ENCODE assay signal across 26 cellular contexts in genomic region chr12:121942145-121942718, GRCh38. TPM values are rescaled to one million over a fixed set of nuclear protein-coding genes. Genes with fewer than 3 reads are reported as not detected.
A peak's percentile ranks its signal among the peaks of the same experiment; 100 is the strongest.
DNase-seq lines count a peak whose midpoint lies in the region; ATAC-seq, FAIRE-seq and TF ChIP-seq lines count a peak whose summit lies in the region.
"Had no signal": no experiment of that assay in that cellular context is flagged by ENCODE, and none has a peak within 500 bp of the region (broad histone marks: within the 10 kb centered on the region; RNA-seq: fewer than 3 reads in every experiment).

No MANE protein-coding gene starts in this region.

- WGBS in endodermal cell (ENCODE audit: insufficient coverage in 1 of 2, insufficient read length in 1 of 2), 2 experiments, result 93 to 96% methylated on average over 11 to 15 of the region's 15 CpGs

- no peaks in the 10 kb centered on the region for H3K9me1 ChIP-seq in keratinocyte (ENCODE audit: control insufficient read depth, extremely low read depth, insufficient read depth, low read length)

- H3K9me3 ChIP-seq in AG04450 (ENCODE audit: control insufficient read depth, insufficient read depth, low read length) (peaks cover 5% of the 10 kb centered on the region; the same call in 1 of the 2 replicates), endodermal cell (ENCODE audit: control insufficient read depth, low read length) (peaks cover 18% of the 10 kb centered on the region), keratinocyte (ENCODE audit: control insufficient read depth, low read depth, low read length) (no peaks in the 10 kb centered on the region)
- H3K9me3 ChIP-seq: esophagus squamous epithelium had no signal

- POLR2A ChIA-PET in AG04450 (lab: Yijun Ruan, JAX), result no interaction called here

- H3K27me3 Mint-ChIP-seq in endodermal cell (ENCODE audit: insufficient read depth), result no peaks in the 10 kb centered on the region
- H3K27me3 Mint-ChIP-seq: activated naive CD8-positive, alpha-beta T cell had no signal

- H3K79me2 ChIP-seq in keratinocyte (ENCODE audit: control insufficient read depth, insufficient read depth, low read length), result no peaks in the 10 kb centered on the region

- H3K4me1 Mint-ChIP-seq in endodermal cell, result peaks cover 13% of the 10 kb centered on the region
- H3K4me1 Mint-ChIP-seq: CD4-positive, CD25-positive, alpha-beta regulatory T cell had no signal

- no peak overlapping the region for H3K4me3 ChIP-seq in AG04450 (ENCODE audit: low read depth, low read length)
- H3K4me3 ChIP-seq in endodermal cell (ENCODE audit: low read length), result no peak overlapping the region
- peak overlapping the region in 1 of 3 experiments; percentile 18 for H3K4me3 ChIP-seq in keratinocyte (ENCODE audit: control insufficient read depth in 2 of 3, extremely low read depth in 1 of 3, insufficient read depth in 2 of 3, low read depth in 1 of 3, low read length in 3 of 3)
- H3K4me3 ChIP-seq: esophagus squamous epithelium, GM23338 had no signal

- H3K27ac ChIP-seq in AG04450 (ENCODE audit: low read depth, low read length) (peak overlapping the region; percentile 75), endodermal cell (ENCODE audit: low read depth, low read length) (no peak overlapping the region), keratinocyte (ENCODE audit: control insufficient read depth, insufficient read depth, low read length) (peak overlapping the region; percentile 99)
- H3K27ac ChIP-seq: esophagus squamous epithelium, KMS-11 had no signal

- H3K9ac ChIP-seq in endodermal cell (ENCODE audit: extremely low read depth, low read length, poor library complexity, severe bottlenecking) (no peak overlapping the region), keratinocyte (ENCODE audit: control insufficient read depth, extremely low read depth, insufficient read depth, low read length) (peak overlapping the region; percentile 76)
- H3K9ac ChIP-seq: KMS-11 had no signal

- H3K27me3 ChIP-seq in AG04450 (ENCODE audit: control insufficient read depth, insufficient read depth, low read length), result no peaks in the 10 kb centered on the region
- H3K27me3 ChIP-seq in endodermal cell (ENCODE audit: control insufficient read depth, insufficient read depth, low read length, poor library complexity, severe bottlenecking), result no peaks in the 10 kb centered on the region
- no peaks in the 10 kb centered on the region for H3K27me3 ChIP-seq in keratinocyte (ENCODE audit: control insufficient read depth, extremely low read depth, insufficient read depth, low read length)
- H3K27me3 ChIP-seq: esophagus squamous epithelium had no signal

- no peak for ATAC-seq in HG02870 (IDR thresholded peaks at IDR 0.05; ENCODE audit: unreplicated experiment)
- no peak for ATAC-seq in GM18867 (IDR thresholded peaks at IDR 0.05; ENCODE audit: unreplicated experiment)
- ATAC-seq in HG02588 (IDR thresholded peaks at IDR 0.05; ENCODE audit: unreplicated experiment), result no peak
- ATAC-seq: GM23338, Right ventricle myocardium inferior had no signal

- TF ChIP-seq CTCF in AG04450 (IDR thresholded peaks at IDR 0.05; ENCODE audit: low read depth, low read length), result no peak
- no peak for TF ChIP-seq CTCF in endodermal cell (conservative IDR thresholded peaks at IDR 0.05)
- TF ChIP-seq CTCF in keratinocyte (optimal IDR thresholded peaks at IDR 0.05 in 1 of 3, IDR thresholded peaks at IDR 0.05 in 1 of 3, conservative IDR thresholded peaks at IDR 0.05 in 1 of 3; ENCODE audit: extremely low read depth in 1 of 3, insufficient read depth in 2 of 3, low read length in 3 of 3), result peak in 1 of 3 experiments; percentile 19

- H3K4me1 ChIP-seq in endodermal cell (ENCODE audit: control insufficient read depth, insufficient read depth, low read length), result no peaks in the 10 kb centered on the region
- peaks cover 40% of the 10 kb centered on the region for H3K4me1 ChIP-seq in keratinocyte (ENCODE audit: control insufficient read depth, extremely low read depth, insufficient read depth, low read length)

- H3K4me2 ChIP-seq in keratinocyte (ENCODE audit: control insufficient read depth, extremely low read depth, insufficient read depth, low read depth, low read length), result peak overlapping the region; percentile 70
- H3K4me2 ChIP-seq: GM23338, KMS-11 had no signal

- peak; percentile 36 for DNase-seq in AG04450 (ENCODE audit: low read depth, low spot score)
- peak; percentile 86 for DNase-seq in SK-MEL-5 (ENCODE audit: low read depth, low spot score)
- DNase-seq in endodermal cell, result peak; percentile 36
- DNase-seq in keratinocyte (ENCODE audit: low read depth, low spot score), result no peak
- DNase-seq in COR-L47 (lab: John Stamatoyannopoulos, UW), result no peak
- DNase-seq: activated CD4-positive, alpha-beta T cell treated with anti-CD3 and anti-CD28 coated beads for 4 hours; caudate nucleus; CD4-positive, CD25-positive, alpha-beta regulatory T cell; DMS 273 treated with DMSO at 0.1 percent for 48 hours; esophagus squamous epithelium; immature natural killer cell; MV-4-11; NCI-H1694; NCI-H2171 treated with DMSO at 0.1 percent for 48 hours; stimulated activated CD4-positive, alpha-beta T cell treated with anti-CD3 and anti-CD28 coated beads, Interleukin-15, amount 100 ng/mL, for 24 hours; substantia nigra had no signal

- FAIRE-seq in keratinocyte (lab: Jason Lieb, UNC), result peak; percentile 99
- FAIRE-seq: GM12891, TTC549 had no signal

- no peak overlapping the region for H2AFZ ChIP-seq in keratinocyte (ENCODE audit: control insufficient read depth, low read length)
- H2AFZ ChIP-seq: GM23338 had no signal

- dilution Hi-C loops in keratinocyte (cut with MboI; ENCODE audit: extremely low pct_ligation_motif_present, low sequenced_read_pairs), result no loop called here

- H4K20me1 ChIP-seq in keratinocyte (ENCODE audit: control insufficient read depth, extremely low read depth, insufficient read depth, low read length), result no peaks in the 10 kb centered on the region

- H3K36me3 ChIP-seq in endodermal cell (ENCODE audit: control insufficient read depth, insufficient read depth, low read length) (peaks cover 5% of the 10 kb centered on the region), keratinocyte (ENCODE audit: control insufficient read depth in 2 of 2, extremely low read depth in 1 of 2, insufficient read depth in 2 of 2, low read length in 2 of 2) (peaks cover 2 to 14% of the 10 kb centered on the region in 2 experiments)

- peaks cover 17% of the 10 kb centered on the region for H3K9me3 Mint-ChIP-seq in endodermal cell
- H3K9me3 Mint-ChIP-seq: activated T-helper 1 cell treated with anti-CD3 and anti-CD28 coated beads, Interleukin-12 subunit alpha, Interleukin-12 subunit beta, Interleukin-2, Interleukin-4 antibody, amounts not matched to agents 30 ng/mL and 10 ng/mL and 1 ng/mL, durations not matched to agents 14 hours and 24 hours and 36 hours had no signal

- in situ Hi-C loops in SK-MEL-5 (cut with HindIII; ENCODE audit: low pct_unique_long_range_greater_than_20kb, low sequenced_read_pairs), result no loop called here

- peaks cover 15% of the 10 kb centered on the region for H3K36me3 Mint-ChIP-seq in endodermal cell (ENCODE audit: low read depth)

- no peak overlapping the region for H3K4me3 Mint-ChIP-seq in endodermal cell
- H3K4me3 Mint-ChIP-seq: activated naive CD8-positive, alpha-beta T cell; activated T-helper 1 cell treated with anti-CD3 and anti-CD28 coated beads, Interleukin-12 subunit alpha, Interleukin-12 subunit beta, Interleukin-2, Interleukin-4 antibody, amounts not matched to agents 30 ng/mL and 10 ng/mL and 1 ng/mL, durations not matched to agents 14 hours and 24 hours and 36 hours; CD4-positive, CD25-positive, alpha-beta regulatory T cell; GM23338; immature natural killer cell had no signal

- CTCF ChIA-PET in AG04450 (lab: Charles Lee), result no interaction called here

- H3K27ac Mint-ChIP-seq in endodermal cell, result no peak overlapping the region
- H3K27ac Mint-ChIP-seq: activated naive CD8-positive, alpha-beta T cell; activated T-helper 1 cell treated with anti-CD3 and anti-CD28 coated beads, Interleukin-12 subunit alpha, Interleukin-12 subunit beta, Interleukin-2, Interleukin-4 antibody, amounts not matched to agents 30 ng/mL and 10 ng/mL and 1 ng/mL, durations not matched to agents 14 hours and 24 hours and 36 hours; GM23338 had no signal

RNA-seq across cellular contexts. Expression of gene CFAP251, which starts 23.8 kb away (rescaled TPM):
- polyA plus RNA-seq in AG04450 (2011; rRNA removed), result 16.0 and 16.1 TPM in 2 replicates
- polyA minus RNA-seq in AG04450 (2011; rRNA and poly(A)+ RNA removed), result 10.9 and 15.1 TPM in 2 replicates
- total RNA-seq in SK-MEL-5 (2014; rRNA removed; shearing (Covaris generic)), result 3.3 and 5.3 TPM in 2 replicates
- 1.4 and 3.3 TPM in 2 replicates for polyA plus RNA-seq in SK-MEL-5 (2015; cell fraction: cytosol; rRNA removed)
- polyA plus RNA-seq in SK-MEL-5 (2015; cell fraction: nucleus; rRNA removed), result 6.4 and 7.1 TPM in 2 replicates
- 10 to 100 TPM in 1 of 2 donors, 1 to 10 TPM in 1; 3.4 to 11.2 TPM for total RNA-seq in endodermal cell
- 2.8 TPM for polyA plus RNA-seq in endodermal cell (2013, experiment 1 of 2)
- 2.8 TPM for polyA plus RNA-seq in endodermal cell (2013, experiment 2 of 2)
- polyA plus RNA-seq in keratinocyte, result 69.9 to 74.2 TPM (median 70.7 TPM) in 3 replicates
- 18.8 TPM for polyA plus RNA-seq in keratinocyte (2011; ENCODE audit: low read depth)
- 48.3 and 59.3 TPM in 2 replicates for polyA plus RNA-seq in keratinocyte (2011; cell fraction: cytosol; rRNA removed)
- polyA plus RNA-seq in keratinocyte (2011; cell fraction: nucleus; rRNA removed), result 77.8 and 86.7 TPM in 2 replicates
- polyA plus RNA-seq in keratinocyte (2012; ENCODE audit: low replicate concordance), result 28.4 and 57.7 TPM in 2 replicates
- 22.9 to 83.6 TPM (median 76.1 TPM) in 3 replicates for polyA minus RNA-seq in keratinocyte
- 32.8 TPM for polyA minus RNA-seq in keratinocyte (2011; cell fraction: cytosol; rRNA and poly(A)+ RNA removed)
- 44.0 and 80.8 TPM in 2 replicates for polyA minus RNA-seq in keratinocyte (2011; cell fraction: nucleus; rRNA and poly(A)+ RNA removed)

RNA-seq across cellular contexts. Expression of gene PSMD9, which starts 53.6 kb away (rescaled TPM):
- polyA plus RNA-seq in AG04450 (2011; rRNA removed) (57.7 and 76.1 TPM in 2 replicates), keratinocyte (84.8 to 95.4 TPM (median 90.5 TPM) in 3 replicates)
- polyA minus RNA-seq in AG04450 (2011; rRNA and poly(A)+ RNA removed), result 36.9 and 44.4 TPM in 2 replicates
- 75.9 and 95.1 TPM in 2 replicates for total RNA-seq in SK-MEL-5 (2014; rRNA removed; shearing (Covaris generic))
- polyA plus RNA-seq in SK-MEL-5 (2015; cell fraction: cytosol; rRNA removed), result 71.3 and 76.9 TPM in 2 replicates
- 43.0 and 58.0 TPM in 2 replicates for polyA plus RNA-seq in SK-MEL-5 (2015; cell fraction: nucleus; rRNA removed)
- total RNA-seq in endodermal cell, result 10 to 100 TPM; 41.4 to 50.9 TPM
- 52.0 TPM for polyA plus RNA-seq in endodermal cell (2013, experiment 1 of 2)
- 53.1 TPM for polyA plus RNA-seq in endodermal cell (2013, experiment 2 of 2)
- polyA plus RNA-seq in keratinocyte (2011; ENCODE audit: low read depth), result 56.7 TPM
- polyA plus RNA-seq in keratinocyte (2011; cell fraction: cytosol; rRNA removed), result 48.4 and 89.7 TPM in 2 replicates
- 43.2 and 46.3 TPM in 2 replicates for polyA plus RNA-seq in keratinocyte (2011; cell fraction: nucleus; rRNA removed)
- 56.6 and 118 TPM in 2 replicates for polyA plus RNA-seq in keratinocyte (2012; ENCODE audit: low replicate concordance)
- polyA minus RNA-seq in keratinocyte, result 26.1 to 49.7 TPM (median 35.2 TPM) in 3 replicates
- 85.6 TPM for polyA minus RNA-seq in keratinocyte (2011; cell fraction: cytosol; rRNA and poly(A)+ RNA removed)
- polyA minus RNA-seq in keratinocyte (2011; cell fraction: nucleus; rRNA and poly(A)+ RNA removed), result 21.6 and 22.6 TPM in 2 replicates

Comparison
In these comparisons a context has a peak if more than half of its experiments do, and no peak if none do; other contexts are left out.
1. DNase-seq: peak in AG04450 (single experiment), SK-MEL-5 (single experiment) and endodermal cell (single experiment); none in keratinocyte (single experiment) and COR-L47 (single experiment).